Comparison of ENCODE assay signal across 18 cellular contexts in the genomic region with DNA sequence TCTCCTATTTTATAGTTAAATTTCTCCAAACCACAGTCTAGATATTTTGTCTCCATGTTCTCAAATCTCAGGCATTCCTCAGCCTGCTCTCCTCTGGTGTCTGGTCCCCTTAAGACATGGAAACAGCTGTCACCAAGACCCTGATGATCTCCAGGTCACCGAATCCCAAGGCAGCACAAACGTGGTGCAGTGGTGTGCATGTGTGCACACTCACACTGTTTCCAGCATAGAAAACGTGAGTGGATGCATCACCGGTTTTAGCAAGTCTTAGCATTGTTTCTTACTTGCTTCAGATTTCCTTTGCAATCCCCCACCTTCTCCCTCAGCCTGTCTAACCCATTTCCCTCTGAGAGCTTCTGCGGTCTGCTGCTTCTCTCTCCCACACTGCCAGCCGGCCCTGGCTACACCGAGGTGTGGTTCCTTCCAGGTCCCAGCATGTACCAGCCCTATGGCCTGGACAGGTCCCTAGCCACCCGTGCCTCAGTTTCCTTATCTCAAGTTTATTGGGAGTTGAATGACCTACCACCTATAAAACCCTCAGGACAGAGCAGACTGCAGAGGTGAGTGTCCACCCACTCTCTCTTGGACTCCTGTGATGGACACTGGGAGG.
DNase-seq lines count a peak whose midpoint lies in the region; ATAC-seq and TF ChIP-seq lines count a peak whose summit lies in the region.
"Had no signal": no experiment of that assay in that cellular context is flagged by ENCODE, and none has a peak within 500 bp of the region (broad histone marks: within the 10 kb centered on the region; RNA-seq: fewer than 3 reads in every experiment).

No MANE protein-coding gene starts in this region.

- no peak for ATAC-seq in left lobe of liver
- peak; percentile 8 for ATAC-seq in stimulated activated naive CD8-positive, alpha-beta T cell treated with anti-CD3 and anti-CD28 coated beads, Interleukin-15, Interleukin-2, amounts not matched to agents 100 U/mL and 50 U/mL, for 24 hours
- ATAC-seq: A549 had no signal

- H3K9me3 ChIP-seq in BLaER1 (0 out of 2 replicates have a peak, but pooled peaks cover under 1% of the 10 kb centered on the region), Karpas-422 (ENCODE audit: low read length) (no peaks in the 10 kb centered on the region), smooth muscle cell (replicated peaks; ENCODE audit: low read depth) (no peaks in the 10 kb centered on the region)
- H3K9me3 ChIP-seq: A549 had no signal

- H3K4me1 ChIP-seq in BLaER1 (peaks cover 56% of the 10 kb centered on the region), Karpas-422 (ENCODE audit: low read length) (no peaks in the 10 kb centered on the region), smooth muscle cell (ENCODE audit: low read depth) (no peaks in the 10 kb centered on the region)
- H3K4me1 ChIP-seq: A549 had no signal

- H2AFZ ChIP-seq in Karpas-422 (ENCODE audit: low read length) (no peak overlapping the region), smooth muscle cell (ENCODE audit: low read depth) (no peak overlapping the region)
- H2AFZ ChIP-seq: GM23248 had no signal

- DNase-seq in MV-4-11 (lab: John Stamatoyannopoulos, UW) (peak; percentile 3), left lobe of liver (ENCODE audit: low spot score) (peak; percentile 14), Karpas-422 (no peak), smooth muscle cell (lab: John Stamatoyannopoulos, UW; ENCODE audit: unreplicated experiment) (no peak)
- DNase-seq in stimulated activated naive CD8-positive, alpha-beta T cell treated with anti-CD3 and anti-CD28 coated beads, Interleukin-15, Interleukin-2, amounts not matched to agents 100 U/mL and 50 U/mL, for 24 hours, result no peak
- DNase-seq in stimulated activated CD4-positive, alpha-beta T cell treated with anti-CD3 and anti-CD28 coated beads, Interleukin-15, amount 100 ng/mL, for 24 hours, result no peak
- DNase-seq: Calu3; CD4-positive, alpha-beta T cell; GM23248; IMR-90; NCI-H1436 treated with DMSO at 0.1 percent for 48 hours; NCI-H2081 treated with DMSO at 0.1 percent for 48 hours; NCI-H2227 treated with DMSO at 0.1 percent for 48 hours; NCI-H526; OCI-M1 had no signal

- H3K27me3 ChIP-seq in BLaER1 (no peaks in the 10 kb centered on the region), Karpas-422 (ENCODE audit: low read length) (no peaks in the 10 kb centered on the region), smooth muscle cell (ENCODE audit: low read depth) (peaks cover 4% of the 10 kb centered on the region)

- no peaks in the 10 kb centered on the region for H3K9me2 ChIP-seq in Karpas-422 (replicated peaks; ENCODE audit: insufficient read depth, low read length)

- H3K4me3 ChIP-seq in BLaER1 (no peak overlapping the region), Karpas-422 (ENCODE audit: low read length) (no peak overlapping the region), smooth muscle cell (no peak overlapping the region)
- H3K4me3 ChIP-seq: A549, GM23248 had no signal

- H4K20me1 ChIP-seq in BLaER1 (no peaks in the 10 kb centered on the region), Karpas-422 (ENCODE audit: insufficient read depth, low read depth, low read length) (no peaks in the 10 kb centered on the region), smooth muscle cell (ENCODE audit: low read depth) (no peaks in the 10 kb centered on the region)

- WGBS in smooth muscle cell (ENCODE audit: low lambda C conversion rate), result 54% methylated on average over 8 of the region's 8 CpGs

- H3K9ac ChIP-seq in BLaER1 (no peak overlapping the region), Karpas-422 (ENCODE audit: low read length) (no peak overlapping the region), smooth muscle cell (ENCODE audit: low read depth) (no peak overlapping the region)
- H3K9ac ChIP-seq: GM23248 had no signal

- H3F3A ChIP-seq in smooth muscle cell (ENCODE audit: low read depth), result no peaks in the 10 kb centered on the region

- H3K27ac ChIP-seq in BLaER1 (no peak overlapping the region), Karpas-422 (ENCODE audit: low read length) (no peak overlapping the region), smooth muscle cell (ENCODE audit: low read depth) (no peak overlapping the region)
- H3K27ac ChIP-seq: A549, GM23248, RWPE1 had no signal

- peak overlapping the region; percentile 67 for H3K4me2 ChIP-seq in BLaER1
- no peak overlapping the region for H3K4me2 ChIP-seq in Karpas-422 (ENCODE audit: low read depth, low read length, poor library complexity, severe bottlenecking)
- H3K4me2 ChIP-seq in smooth muscle cell, result no peak overlapping the region
- H3K4me2 ChIP-seq: A549 had no signal

- TF ChIP-seq CTCF in smooth muscle cell (IDR thresholded peaks at IDR 0.05; ENCODE audit: borderline replicate concordance, insufficient read depth, poor library complexity, severe bottlenecking), result no peak

- H3K79me2 ChIP-seq in Karpas-422 (ENCODE audit: low read length), result no peaks in the 10 kb centered on the region
- H3K79me2 ChIP-seq in smooth muscle cell (ENCODE audit: low read depth), result no peaks in the 10 kb centered on the region

- H3K36me3 ChIP-seq in BLaER1 (no peaks in the 10 kb centered on the region), Karpas-422 (ENCODE audit: insufficient read depth, low read length) (no peaks in the 10 kb centered on the region), smooth muscle cell (ENCODE audit: low read depth) (no peaks in the 10 kb centered on the region)

Comparison
In these comparisons a context has a peak if more than half of its experiments do, and no peak if none do; other contexts are left out.
1. DNase-seq: peak in MV-4-11 (single experiment) and left lobe of liver (single experiment); none in stimulated activated naive CD8-positive, alpha-beta T cell treated with anti-CD3 and anti-CD28 coated beads, Interleukin-15, Interleukin-2, amounts not matched to agents 100 U/mL and 50 U/mL, for 24 hours (single experiment), Karpas-422 (single experiment), smooth muscle cell (single experiment) and stimulated activated CD4-positive, alpha-beta T cell treated with anti-CD3 and anti-CD28 coated beads, Interleukin-15, amount 100 ng/mL, for 24 hours (single experiment).